ENCODE assay signal across 28 cellular contexts in the genomic region with DNA sequence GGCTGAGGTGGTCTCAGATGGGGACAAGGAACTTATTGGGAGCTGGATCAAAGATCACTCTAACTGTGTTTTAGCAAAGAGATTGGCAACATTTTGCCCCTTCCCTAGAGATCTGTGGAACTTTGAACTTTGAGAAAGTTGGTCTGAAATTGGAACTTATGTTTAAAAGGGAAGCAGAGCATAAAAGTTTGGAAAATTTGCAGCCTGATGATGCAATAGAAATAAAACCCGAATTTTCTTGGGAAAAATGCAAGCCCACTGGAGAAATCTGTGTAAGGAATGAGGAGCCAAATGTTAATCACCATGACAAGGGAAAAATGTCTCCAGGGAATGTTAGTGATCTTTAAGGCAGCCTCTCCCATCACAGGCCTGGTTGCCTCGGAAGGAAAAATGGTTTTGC. TPM values are rescaled to one million over a fixed set of nuclear protein-coding genes. Genes with fewer than 3 reads are reported as not detected.
"Had no signal": no experiment of that assay in that cellular context is flagged by ENCODE, and none has a peak within 500 bp of the region (broad histone marks: within the 10 kb centered on the region; RNA-seq: fewer than 3 reads in every experiment).

No MANE protein-coding gene starts in this region.

- FAIRE-seq: colon, endometrium, endothelial cell of umbilical vein, frontal cortex had no signal

- ATAC-seq: effector memory CD8-positive, alpha-beta T cell; esophagus mucosa; foreskin keratinocyte; gastrocnemius medialis; gastroesophageal sphincter; heart left ventricle; heart right ventricle had no signal

- H3K27ac ChIP-seq: colonic mucosa, coronary artery, dorsolateral prefrontal cortex, epithelial cell of prostate, esophagus muscularis mucosa, esophagus squamous epithelium, foreskin keratinocyte, gastrocnemius medialis, gastroesophageal sphincter, heart left ventricle, heart right ventricle had no signal

- H3K9me3 ChIP-seq: colonic mucosa, esophagus squamous epithelium, gastrocnemius medialis had no signal

- H3K27me3 ChIP-seq: colonic mucosa, esophagus muscularis mucosa, esophagus squamous epithelium, foreskin keratinocyte, gastrocnemius medialis, gastroesophageal sphincter, heart left ventricle, heart right ventricle had no signal

- DNase-seq: colonic mucosa; cortex of kidney; dermis blood vessel endothelial cell; dorsolateral prefrontal cortex; effector CD4-positive, alpha-beta T cell; effector CD8-positive, alpha-beta T cell; effector memory CD4-positive, alpha-beta T cell; effector memory CD8-positive, alpha-beta T cell; endodermal cell; erythroblast; esophagus squamous epithelium; foreskin fibroblast; foreskin keratinocyte; foreskin melanocyte; gastrocnemius medialis; glutamatergic neuron; head of caudate nucleus; heart left ventricle; heart right ventricle had no signal

- H3K36me3 ChIP-seq: colonic mucosa, gastrocnemius medialis had no signal

- H3K4me3 ChIP-seq: colonic mucosa, coronary artery, dorsolateral prefrontal cortex, esophagus muscularis mucosa, esophagus squamous epithelium, gastrocnemius medialis, gastroesophageal sphincter, heart left ventricle, heart right ventricle had no signal

- H3K4me1 ChIP-seq: colonic mucosa, esophagus muscularis mucosa, esophagus squamous epithelium, foreskin keratinocyte, gastrocnemius medialis, gastroesophageal sphincter, heart left ventricle, heart right ventricle had no signal

RNA-seq across cellular contexts. Expression of gene CFH, which starts 17.2 kb away (rescaled TPM):
- total RNA-seq: endodermal cell had no signal
